Comparison of ENCODE assay signal across 8 cellular contexts in genomic region chr11:65988791-65989592, GRCh38. TPM values are rescaled to one million over a fixed set of nuclear protein-coding genes. Genes with fewer than 3 reads are reported as not detected.
A peak's percentile ranks its signal among the peaks of the same experiment; 100 is the strongest.
DNase-seq lines count a peak whose midpoint lies in the region; ATAC-seq and TF ChIP-seq lines count a peak whose summit lies in the region.

No MANE protein-coding gene starts in this region.

- intact Hi-C loops in heart right ventricle (cut with DNase I), result loop anchor here in 9 of 10 donors (1.0 to 10.0 kb wide), 13 partner anchors 102 to 1473 kb away; partner anchors contain the start of genes KAT5 (in 2 of the 9), AP5B1 (in 1 of the 9), FIBP (in 1 of the 9) and RNASEH2C (in 1 of the 9)

- no peaks in the 10 kb centered on the region for H3K9me3 ChIP-seq in heart right ventricle

- no peak overlapping the region for H3K4me3 ChIP-seq in heart right ventricle

- 21 to 22% methylated on average over 10 of the region's 10 CpGs for WGBS in heart right ventricle, 2 donors

- ATAC-seq in HG02970 (IDR thresholded peaks at IDR 0.05; ENCODE audit: low FRiP score, unreplicated experiment) (peak; percentile 88), heart right ventricle (peak; percentile 96 to 99 (median 98))

- peaks cover 0 to 10% (median 0%) of the 10 kb centered on the region in 9 donors for H3K4me1 ChIP-seq in heart right ventricle

- no peak overlapping the region for H3K27ac ChIP-seq in heart right ventricle

- TF ChIP-seq CTCF in GM13977 (IDR thresholded peaks at IDR 0.05; ENCODE audit: extremely low read depth, insufficient read depth, missing control alignments) (peak; percentile 98), heart right ventricle (IDR thresholded peaks at IDR 0.05) (peak; percentile 77 to 99 (median 91))

- H3K36me3 ChIP-seq in heart right ventricle, result peaks cover 0 to 12% (median 0%) of the 10 kb centered on the region in 9 donors

- no peaks in the 10 kb centered on the region for H3K27me3 ChIP-seq in heart right ventricle

- in situ Hi-C loops in GM13977 (cut with MboI; ENCODE audit: low pct_unique_long_range_greater_than_20kb, low sequenced_read_pairs, unreplicated experiment), result loop anchor here (5.0 kb wide), 1 partner anchor 107 kb away; no protein-coding TSS in a partner anchor

- peak; percentile 92 for DNase-seq in GM13977 (ENCODE audit: low spot score)
- DNase-seq in NCI-H187 (lab: John Stamatoyannopoulos, UW), result peak; percentile 73 to 79
- DNase-seq in T-helper 1 cell, result peak; percentile 73 to 93 (median 89)
- peak; percentile 92 for DNase-seq in amniotic epithelial cell (ENCODE audit: low read depth)
- peak; percentile 56 to 93 for DNase-seq in heart right ventricle
- peak; percentile 94 for DNase-seq in retina
- DNase-seq in cortex of kidney (lab: John Stamatoyannopoulos, UW), result no peak

RNA-seq across cellular contexts. Expression of gene EIF1AD, which starts 13.0 kb away (rescaled TPM):
- 10 to 100 TPM; 15.1 to 25.3 (median 19.7) TPM for total RNA-seq in heart right ventricle
- polyA plus RNA-seq in heart right ventricle, result 10 to 100 TPM; 18.3 to 30.0 TPM

RNA-seq across cellular contexts. Expression of gene BANF1, which starts 13.3 kb away (rescaled TPM):
- total RNA-seq in heart right ventricle, result 100 to 1,000 TPM; 196 to 224 (median 212) TPM
- 100 to 1,000 TPM; 234 to 381 TPM for polyA plus RNA-seq in heart right ventricle

RNA-seq across cellular contexts. Expression of gene CST6, which starts 22.8 kb away (rescaled TPM):
- total RNA-seq in heart right ventricle, result under 1 TPM in 3 of 10 donors, not detected in 7; 0.35 to 0.69 (median 0.43) TPM
- 1 to 10 TPM in 1 of 2 donors, under 1 TPM in 1; 0.44 to 2.6 TPM for polyA plus RNA-seq in heart right ventricle

RNA-seq across cellular contexts. Expression of gene SART1, which starts 27.5 kb away (rescaled TPM):
- total RNA-seq in heart right ventricle, result 10 to 100 TPM; 26.2 to 40.1 (median 32.5) TPM
- 100 to 1,000 TPM in 1 of 2 donors, 10 to 100 TPM in 1; 52.0 to 160 TPM for polyA plus RNA-seq in heart right ventricle

RNA-seq across cellular contexts. Expression of gene CATSPER1, which starts 37.3 kb away (rescaled TPM):
- total RNA-seq in heart right ventricle, result 1 to 10 TPM in 1 of 10 donors, not detected in 9; 1.1 TPM
- under 1 TPM in 1 of 2 donors, not detected in 1; 0.17 TPM for polyA plus RNA-seq in heart right ventricle
